Comparison of ENCODE assay signal across 13 cellular contexts in the genomic region with DNA sequence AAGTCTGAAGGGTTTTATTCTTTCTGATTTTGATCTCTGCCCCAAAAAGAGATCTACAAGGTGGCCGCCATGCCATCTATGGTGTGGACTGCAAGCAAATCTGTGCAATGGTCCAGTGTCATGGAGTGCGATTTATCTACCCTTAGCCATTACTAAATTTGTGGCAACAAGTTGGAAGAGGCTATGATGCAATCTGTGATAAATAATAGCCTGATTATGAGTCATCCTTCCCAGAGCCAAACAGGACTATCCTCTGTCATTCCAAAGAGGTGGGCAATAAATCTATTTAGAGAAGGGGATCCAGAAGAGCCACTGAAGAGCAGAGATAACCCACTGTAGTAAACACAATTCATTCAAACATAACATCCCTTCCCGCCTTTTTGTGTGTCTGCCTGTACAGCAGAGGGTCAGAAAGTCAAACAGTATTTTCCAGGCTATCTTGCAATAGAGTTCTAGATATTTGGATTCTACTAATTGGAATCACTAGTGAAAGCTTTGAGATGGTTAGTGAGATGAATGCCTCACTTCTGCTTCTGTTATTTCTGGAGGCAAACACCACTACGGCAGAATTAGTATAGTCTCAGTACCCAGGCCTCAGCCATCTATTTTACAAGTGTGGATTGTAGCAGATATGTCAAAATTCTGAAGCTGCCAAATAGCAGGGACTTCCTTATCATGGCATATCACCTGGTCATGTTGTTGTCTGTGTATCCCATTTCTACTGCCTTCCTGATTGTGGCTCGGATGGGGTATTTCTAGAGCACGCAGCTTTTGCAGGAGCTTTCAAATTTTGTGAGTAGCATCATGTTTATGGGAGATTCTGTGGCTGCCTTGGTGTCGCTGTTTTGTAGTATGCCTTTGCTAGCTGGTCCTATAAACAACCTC.
DNase-seq lines count a peak whose midpoint lies in the region; ATAC-seq and TF ChIP-seq lines count a peak whose summit lies in the region.
"Had no signal": no experiment of that assay in that cellular context is flagged by ENCODE, and none has a peak within 500 bp of the region (broad histone marks: within the 10 kb centered on the region; RNA-seq: fewer than 3 reads in every experiment).

No MANE protein-coding gene starts in this region.

- no peaks in the 10 kb centered on the region for H3K36me3 Mint-ChIP-seq in type B pancreatic cell

- no peaks in the 10 kb centered on the region for H3K9me3 Mint-ChIP-seq in type B pancreatic cell

- DNase-seq in fibroblast of pulmonary artery (ENCODE audit: low read depth) (peak; percentile 60), DMS79 treated with DMSO at 0.1 percent for 48 hours (lab: John Stamatoyannopoulos, UW) (no peak), type B pancreatic cell (ENCODE audit: extremely low spot score, unreplicated experiment) (no peak), medulla oblongata (ENCODE audit: extremely low spot score) (no peak)
- DNase-seq in activated CD8-positive, alpha-beta memory T cell treated with anti-CD3 and anti-CD28 coated beads, Interleukin-2, amount 50 U/mL, for 48 hours: no peak
- DNase-seq: activated CD4-positive, alpha-beta T cell treated with anti-CD3 and anti-CD28 coated beads for 1 hour; activated naive CD8-positive, alpha-beta T cell treated with anti-CD3 and anti-CD28 coated beads, Interleukin-2, amount 10 ng/mL, durations not matched to agents 7 days and 5 days; heart left ventricle; naive thymus-derived CD4-positive, alpha-beta T cell; stimulated activated CD4-positive, alpha-beta T cell treated with anti-CD3 and anti-CD28 coated beads, Interleukin-4, amount 100 ng/mL, for 4 hours had no signal

- TF ChIP-seq CTCF in fibroblast of pulmonary artery (IDR thresholded peaks at IDR 0.05; ENCODE audit: low read length, missing control alignments): no peak
- TF ChIP-seq CTCF in type B pancreatic cell (conservative IDR thresholded peaks at IDR 0.05): no peak

- ATAC-seq in GM19351 (IDR thresholded peaks at IDR 0.05; ENCODE audit: unreplicated experiment): peak; percentile 74
- peak; percentile 56 for ATAC-seq in SK-N-SH treated with all-trans-retinoic acid at 6 μM for 48 hours
- ATAC-seq: naive thymus-derived CD4-positive, alpha-beta T cell had no signal

- H3K9ac ChIP-seq in skeletal muscle tissue (ENCODE audit: low read depth in 1 of 3, low read length in 3 of 3): no peak overlapping the region

- peaks cover 3% of the 10 kb centered on the region for H3K27me3 Mint-ChIP-seq in type B pancreatic cell

- no peaks in the 10 kb centered on the region for H3K9me3 ChIP-seq in skeletal muscle tissue (ENCODE audit: control insufficient read depth in 3 of 3, low read length in 3 of 3)
- H3K9me3 ChIP-seq: heart left ventricle had no signal

- no peaks in the 10 kb centered on the region for H3K36me3 ChIP-seq in skeletal muscle tissue (ENCODE audit: control insufficient read depth in 3 of 3, insufficient read depth in 3 of 3, low read length in 3 of 3)
- H3K36me3 ChIP-seq: heart left ventricle had no signal

- peak overlapping the region; percentile 25 for H3K27ac ChIP-seq in skeletal muscle tissue (ENCODE audit: low read depth, low read length)

- H3K4me1 ChIP-seq in skeletal muscle tissue (ENCODE audit: control insufficient read depth in 3 of 3, insufficient read depth in 3 of 3, low read length in 3 of 3): peaks cover 12 to 21% (median 15%) of the 10 kb centered on the region in 3 donors

- H3K4me1 Mint-ChIP-seq in type B pancreatic cell (ENCODE audit: unreplicated experiment): no peaks in the 10 kb centered on the region

- H3K4me3 ChIP-seq in fibroblast of pulmonary artery (replicated peaks; ENCODE audit: low read depth, low read length): no peak overlapping the region
- no peak overlapping the region for H3K4me3 ChIP-seq in skeletal muscle tissue (ENCODE audit: low read length in 3 of 3)
- H3K4me3 ChIP-seq: heart left ventricle had no signal

- no peak overlapping the region for H3K27ac Mint-ChIP-seq in type B pancreatic cell

- H3K4me3 Mint-ChIP-seq in type B pancreatic cell: no peak overlapping the region
- H3K4me3 Mint-ChIP-seq: activated naive CD8-positive, alpha-beta T cell treated with anti-CD3 and anti-CD28 coated beads, Interleukin-2, amount 10 ng/mL, durations not matched to agents 7 days and 5 days; naive thymus-derived CD4-positive, alpha-beta T cell had no signal

- H3K27me3 ChIP-seq in skeletal muscle tissue (ENCODE audit: control insufficient read depth in 3 of 3, insufficient read depth in 3 of 3, low read length in 3 of 3): no peaks in the 10 kb centered on the region

TF ChIP-seq in SK-N-SH treated with all-trans-retinoic acid at 6 μM for 48 hours, 23 proteins besides CTCF, POLR2A, EP300 and RAD21:
- TF ChIP-seq PATZ1 (CRISPR knock-in tag; IDR thresholded peaks at IDR 0.05; ENCODE audit: borderline replicate concordance) (no peak), ISL1 (CRISPR knock-in tag; IDR thresholded peaks at IDR 0.05) (peak; percentile 57), TOX (CRISPR knock-in tag; IDR thresholded peaks at IDR 0.05; ENCODE audit: borderline replicate concordance) (0 out of 2 replicates have a peak, but pooled peaks have one; percentile 39), TCF4 (CRISPR knock-in tag; IDR thresholded peaks at IDR 0.05; ENCODE audit: borderline replicate concordance) (no peak), ARNTL (CRISPR knock-in tag; IDR thresholded peaks at IDR 0.05; ENCODE audit: borderline replicate concordance, low read depth) (no peak)
- TF ChIP-seq, protein P1, sequence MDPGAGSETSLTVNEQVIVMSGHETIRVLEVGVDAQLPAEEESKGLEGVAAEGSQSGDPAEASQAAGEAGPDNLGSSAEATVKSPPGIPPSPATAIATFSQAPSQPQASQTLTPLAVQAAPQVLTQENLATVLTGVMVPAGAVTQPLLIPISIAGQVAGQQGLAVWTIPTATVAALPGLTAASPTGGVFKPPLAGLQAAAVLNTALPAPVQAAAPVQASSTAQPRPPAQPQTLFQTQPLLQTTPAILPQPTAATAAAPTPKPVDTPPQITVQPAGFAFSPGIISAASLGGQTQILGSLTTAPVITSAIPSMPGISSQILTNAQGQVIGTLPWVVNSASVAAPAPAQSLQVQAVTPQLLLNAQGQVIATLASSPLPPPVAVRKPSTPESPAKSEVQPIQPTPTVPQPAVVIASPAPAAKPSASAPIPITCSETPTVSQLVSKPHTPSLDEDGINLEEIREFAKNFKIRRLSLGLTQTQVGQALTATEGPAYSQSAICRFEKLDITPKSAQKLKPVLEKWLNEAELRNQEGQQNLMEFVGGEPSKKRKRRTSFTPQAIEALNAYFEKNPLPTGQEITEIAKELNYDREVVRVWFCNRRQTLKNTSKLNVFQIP (CRISPR knock-in tag; IDR thresholded peaks at IDR 0.05; ENCODE audit: borderline replicate concordance, low read depth): no peak
